ENCODE assay signal across 16 cellular contexts in the genomic region with DNA sequence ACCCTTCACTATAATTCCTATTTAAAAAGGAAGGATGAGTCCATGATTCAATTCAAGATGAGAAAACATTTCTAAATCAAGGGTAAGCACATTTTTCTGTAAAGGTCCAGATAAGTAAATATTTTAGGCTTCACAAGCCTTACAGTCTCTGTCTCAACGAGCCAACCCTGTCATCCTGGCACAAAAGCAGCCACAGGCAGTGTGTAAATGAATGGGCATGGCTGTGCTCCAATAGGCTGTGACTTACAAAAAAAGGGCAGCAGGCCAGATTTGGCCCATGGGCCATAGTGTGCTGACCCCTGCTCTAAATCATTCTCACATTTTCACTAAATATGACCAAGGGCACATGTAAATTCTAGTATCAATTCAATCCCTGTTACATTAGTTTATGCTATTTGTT.
A peak's percentile ranks its signal among the peaks of the same experiment; 100 is the strongest.
DNase-seq lines count a peak whose midpoint lies in the region; ATAC-seq and TF ChIP-seq lines count a peak whose summit lies in the region.
"Had no signal": no experiment of that assay in that cellular context is flagged by ENCODE, and none has a peak within 500 bp of the region (broad histone marks: within the 10 kb centered on the region; RNA-seq: fewer than 3 reads in every experiment).

No MANE protein-coding gene starts in this region.

- TF ChIP-seq CTCF in VCaP (conservative IDR thresholded peaks at IDR 0.05) (no peak), thyroid gland (IDR thresholded peaks at IDR 0.05) (no peak)

- H3K4me2 ChIP-seq in GM23248 (ENCODE audit: unreplicated experiment) = no peak overlapping the region

- no peak for TF ChIP-seq POLR2A in thyroid gland (IDR thresholded peaks at IDR 0.05)

- H4K20me1 ChIP-seq in GM23248 (ENCODE audit: insufficient read depth) = no peaks in the 10 kb centered on the region

- no peak overlapping the region for H2AFZ ChIP-seq in GM23248

- H3K27me3 Mint-ChIP-seq in activated T-cell treated with anti-CD3 and anti-CD28 coated beads, Interleukin-2, amount 50 U/mL, for 24 hours = no peaks in the 10 kb centered on the region

- ATAC-seq in Right ventricle myocardium superior (ENCODE audit: poor library complexity) (peak; percentile 48), right cardiac atrium (no peak)
- ATAC-seq: CD8-positive, alpha-beta T cell; HepG2 had no signal

- H3K4me1 ChIP-seq in right cardiac atrium (ENCODE audit: control insufficient read depth, insufficient read depth, low read length) (no peaks in the 10 kb centered on the region), GM23248 (ENCODE audit: insufficient read depth) (peaks cover 17% of the 10 kb centered on the region), thyroid gland (no peaks in the 10 kb centered on the region)

- H3K4me3 ChIP-seq in right cardiac atrium (ENCODE audit: low read length) (no peak overlapping the region), GM23248 (no peak overlapping the region), thyroid gland (replicated peaks in 1 of 3) (no peak overlapping the region)

- H3K27me3 ChIP-seq in right cardiac atrium (ENCODE audit: control insufficient read depth, insufficient read depth) (no peaks in the 10 kb centered on the region), GM23248 (replicated peaks; ENCODE audit: insufficient read depth) (no peaks in the 10 kb centered on the region), thyroid gland (no peaks in the 10 kb centered on the region)

- H3F3A ChIP-seq in GM23248 (ENCODE audit: insufficient read depth) = peaks cover 16% of the 10 kb centered on the region

- no peak overlapping the region for H3K27ac Mint-ChIP-seq in activated T-cell treated with anti-CD3 and anti-CD28 coated beads, Interleukin-2, amount 50 U/mL, for 24 hours
- H3K27ac Mint-ChIP-seq: CD14-positive monocyte; CD8-positive, alpha-beta T cell; H9 had no signal

- 23% methylated on average over 1 of the region's 1 CpG for WGBS in right cardiac atrium
- WGBS in GM23248 (ENCODE audit: low coverage in 1 of 2, low lambda C conversion rate in 2 of 2, missing lambda C conversion rate in 2 of 2), 2 experiments = 26 to 40% methylated on average over 1 of the region's 1 CpG
- 12 to 19% methylated on average over 1 of the region's 1 CpG for WGBS in thyroid gland, 2 donors

- no peaks in the 10 kb centered on the region for H3K36me3 Mint-ChIP-seq in activated T-cell treated with anti-CD3 and anti-CD28 coated beads, Interleukin-2, amount 50 U/mL, for 24 hours (ENCODE audit: low read depth)
- H3K36me3 Mint-ChIP-seq: CD14-positive monocyte; CD8-positive, alpha-beta T cell had no signal

- intact Hi-C loops in Right ventricle myocardium superior (cut with DNase I) = no loop called here
- intact Hi-C loops in right cardiac atrium (cut with DNase I) = no loop called here
- intact Hi-C loops in thyroid gland (cut with DNase I) = no loop called here

- in situ Hi-C loops in GM23248 (cut with MboI) = no loop called here

- H3K9ac ChIP-seq in GM23248 = no peak overlapping the region

- H3K36me3 ChIP-seq in GM23248 (ENCODE audit: low read depth) (no peaks in the 10 kb centered on the region), thyroid gland (no peaks in the 10 kb centered on the region)

- H3K4me1 Mint-ChIP-seq in activated T-cell treated with anti-CD3 and anti-CD28 coated beads, Interleukin-2, amount 50 U/mL, for 24 hours (ENCODE audit: low read depth) = no peaks in the 10 kb centered on the region
- H3K4me1 Mint-ChIP-seq: CD14-positive monocyte had no signal

- no peaks in the 10 kb centered on the region for H3K9me2 ChIP-seq in GM23248 (ENCODE audit: insufficient read depth)

- H3K9me3 ChIP-seq in right cardiac atrium (ENCODE audit: control insufficient read depth, low read length) = no peaks in the 10 kb centered on the region
- no peaks in the 10 kb centered on the region for H3K9me3 ChIP-seq in GM23248 (ENCODE audit: low read depth)
- H3K9me3 ChIP-seq in thyroid gland = no peaks in the 10 kb centered on the region

- no peaks in the 10 kb centered on the region for H3K79me2 ChIP-seq in GM23248 (ENCODE audit: insufficient read depth)

- peaks cover 5% of the 10 kb centered on the region for H3K9me3 Mint-ChIP-seq in activated T-cell treated with anti-CD3 and anti-CD28 coated beads, Interleukin-2, amount 50 U/mL, for 24 hours
- H3K9me3 Mint-ChIP-seq: H9 had no signal

- H3K27ac ChIP-seq in right cardiac atrium (ENCODE audit: low read length) (no peak overlapping the region), GM23248 (no peak overlapping the region), VCaP (peak overlapping the region; percentile 45), thyroid gland (no peak overlapping the region)

- no peak overlapping the region for H3K4me3 Mint-ChIP-seq in activated T-cell treated with anti-CD3 and anti-CD28 coated beads, Interleukin-2, amount 50 U/mL, for 24 hours
- H3K4me3 Mint-ChIP-seq: CD14-positive monocyte; CD8-positive, alpha-beta T cell; H9 had no signal

- DNase-seq in Right ventricle myocardium superior (no peak), right cardiac atrium (no peak), GM23248 (peak; percentile 37), thyroid gland (peak; percentile 12 to 34), midbrain (lab: John Stamatoyannopoulos, UW) (no peak)
- DNase-seq in activated T-cell treated with anti-CD3 and anti-CD28 coated beads, Interleukin-2, amount 50 U/mL, for 24 hours = no peak
- DNase-seq: CD8-positive, alpha-beta T cell; COR-L47; DMS153; DMS79 treated with DMSO at 0.1 percent for 48 hours; EL; GOT3; H9 had no signal

Comparison
In these comparisons a context has a peak if more than half of its experiments do, and no peak if none do; other contexts are left out.
1. DNase-seq: peak in GM23248 (single experiment) and thyroid gland (2 of 2); none in Right ventricle myocardium superior (single experiment), right cardiac atrium (0 of 3), activated T-cell treated with anti-CD3 and anti-CD28 coated beads, Interleukin-2, amount 50 U/mL, for 24 hours (single experiment) and midbrain (single experiment).